In genomic region chr2:38298539-38298938, GRCh38 we compare ENCODE assay signal across 17 cellular contexts.
A peak's percentile ranks its signal among the peaks of the same experiment; 100 is the strongest.
DNase-seq lines count a peak whose midpoint lies in the region; ATAC-seq, FAIRE-seq and TF ChIP-seq lines count a peak whose summit lies in the region.
"Had no signal": no experiment of that assay in that cellular context is flagged by ENCODE, and none has a peak within 500 bp of the region (broad histone marks: within the 10 kb centered on the region; RNA-seq: fewer than 3 reads in every experiment).

No MANE protein-coding gene starts in this region.

- TF ChIP-seq POLR2A in GM12892 (IDR thresholded peaks at IDR 0.05; ENCODE audit: low read depth, low read length), result no peak

- POLR2A ChIA-PET in activated CD4-positive, alpha-beta T cell treated with anti-CD3 and anti-CD28 coated beads for 36 hours (lab: Charles Lee), result no interaction called here

- H3K4me1 Mint-ChIP-seq in activated CD4-positive, alpha-beta T cell treated with anti-CD3 and anti-CD28 coated beads for 36 hours, result peaks cover 34% of the 10 kb centered on the region
- H3K4me1 Mint-ChIP-seq in activated CD4-positive, alpha-beta T cell treated with anti-CD3 and anti-CD28 coated beads, Interleukin-2, amount 10 ng/mL, durations not matched to agents 24 days and 14 days, result peaks cover 21% of the 10 kb centered on the region
- peaks cover 24% of the 10 kb centered on the region for H3K4me1 Mint-ChIP-seq in activated T-helper 2 cell treated with anti-CD3 and anti-CD28 coated beads, Interferon-gamma antibody, Interleukin-2, Interleukin-4, amounts not matched to agents 10 μg/mL and 5 μg/mL and 100 μg/mL, durations not matched to agents 14 hours and 24 hours and 36 hours (ENCODE audit: low read depth)
- peaks cover 22% of the 10 kb centered on the region for H3K4me1 Mint-ChIP-seq in stimulated activated effector memory CD8-positive, alpha-beta T cell treated with anti-CD3 and anti-CD28 coated beads, Interleukin-12 subunit alpha, Interleukin-12 subunit beta, amount 100 ng/mL, for 72 hours

- H3K4me3 Mint-ChIP-seq in activated CD4-positive, alpha-beta T cell treated with anti-CD3 and anti-CD28 coated beads for 36 hours, result no peak overlapping the region
- H3K4me3 Mint-ChIP-seq in activated CD4-positive, alpha-beta T cell treated with anti-CD3 and anti-CD28 coated beads, Interleukin-2, amount 10 ng/mL, durations not matched to agents 24 days and 14 days, result no peak overlapping the region
- H3K4me3 Mint-ChIP-seq in activated T-helper 2 cell treated with anti-CD3 and anti-CD28 coated beads, Interferon-gamma antibody, Interleukin-2, Interleukin-4, amounts not matched to agents 10 μg/mL and 5 μg/mL and 100 μg/mL, durations not matched to agents 14 hours and 24 hours and 36 hours (ENCODE audit: low read depth), result no peak overlapping the region
- no peak overlapping the region for H3K4me3 Mint-ChIP-seq in stimulated activated effector memory CD8-positive, alpha-beta T cell treated with anti-CD3 and anti-CD28 coated beads, Interleukin-12 subunit alpha, Interleukin-12 subunit beta, amount 100 ng/mL, for 72 hours
- H3K4me3 Mint-ChIP-seq: CD4-positive, alpha-beta T cell; H9; IgD-negative memory B cell had no signal

- H3K27ac Mint-ChIP-seq in activated CD4-positive, alpha-beta T cell treated with anti-CD3 and anti-CD28 coated beads for 36 hours, result peak overlapping the region; percentile 3
- no peak overlapping the region for H3K27ac Mint-ChIP-seq in activated CD4-positive, alpha-beta T cell treated with anti-CD3 and anti-CD28 coated beads, Interleukin-2, amount 10 ng/mL, durations not matched to agents 24 days and 14 days
- H3K27ac Mint-ChIP-seq in activated T-helper 2 cell treated with anti-CD3 and anti-CD28 coated beads, Interferon-gamma antibody, Interleukin-2, Interleukin-4, amounts not matched to agents 10 μg/mL and 5 μg/mL and 100 μg/mL, durations not matched to agents 14 hours and 24 hours and 36 hours, result peak overlapping the region; percentile 5
- H3K27ac Mint-ChIP-seq in stimulated activated effector memory CD8-positive, alpha-beta T cell treated with anti-CD3 and anti-CD28 coated beads, Interleukin-12 subunit alpha, Interleukin-12 subunit beta, amount 100 ng/mL, for 72 hours, result no peak overlapping the region
- H3K27ac Mint-ChIP-seq: CD4-positive, alpha-beta T cell had no signal

- no peaks in the 10 kb centered on the region for H3K27me3 Mint-ChIP-seq in activated CD4-positive, alpha-beta T cell treated with anti-CD3 and anti-CD28 coated beads for 36 hours
- no peaks in the 10 kb centered on the region for H3K27me3 Mint-ChIP-seq in activated CD4-positive, alpha-beta T cell treated with anti-CD3 and anti-CD28 coated beads, Interleukin-2, amount 10 ng/mL, durations not matched to agents 24 days and 14 days
- H3K27me3 Mint-ChIP-seq in activated T-helper 2 cell treated with anti-CD3 and anti-CD28 coated beads, Interferon-gamma antibody, Interleukin-2, Interleukin-4, amounts not matched to agents 10 μg/mL and 5 μg/mL and 100 μg/mL, durations not matched to agents 14 hours and 24 hours and 36 hours (ENCODE audit: low read depth), result no peaks in the 10 kb centered on the region
- H3K27me3 Mint-ChIP-seq: CD4-positive, alpha-beta T cell; IgD-negative memory B cell had no signal

- intact Hi-C loops in activated CD4-positive, alpha-beta T cell treated with anti-CD3 and anti-CD28 coated beads for 36 hours (cut with DNase I, micrococcal nuclease), result no loop called here
- intact Hi-C loops in activated CD4-positive, alpha-beta T cell treated with anti-CD3 and anti-CD28 coated beads, Interleukin-2, amount 10 ng/mL, durations not matched to agents 24 days and 14 days (cut with micrococcal nuclease), result no loop called here
- intact Hi-C loops in activated T-helper 2 cell treated with anti-CD3 and anti-CD28 coated beads, Interferon-gamma antibody, Interleukin-2, Interleukin-4, amounts not matched to agents 10 μg/mL and 5 μg/mL and 100 μg/mL, durations not matched to agents 14 hours and 24 hours and 36 hours (cut with micrococcal nuclease), result no loop called here

- H3K9me3 Mint-ChIP-seq in activated CD4-positive, alpha-beta T cell treated with anti-CD3 and anti-CD28 coated beads for 36 hours (ENCODE audit: low read depth), result no peaks in the 10 kb centered on the region
- H3K9me3 Mint-ChIP-seq in activated CD4-positive, alpha-beta T cell treated with anti-CD3 and anti-CD28 coated beads, Interleukin-2, amount 10 ng/mL, durations not matched to agents 24 days and 14 days, result no peaks in the 10 kb centered on the region
- H3K9me3 Mint-ChIP-seq in activated T-helper 2 cell treated with anti-CD3 and anti-CD28 coated beads, Interferon-gamma antibody, Interleukin-2, Interleukin-4, amounts not matched to agents 10 μg/mL and 5 μg/mL and 100 μg/mL, durations not matched to agents 14 hours and 24 hours and 36 hours, result no peaks in the 10 kb centered on the region
- no peaks in the 10 kb centered on the region for H3K9me3 Mint-ChIP-seq in stimulated activated effector memory CD8-positive, alpha-beta T cell treated with anti-CD3 and anti-CD28 coated beads, Interleukin-12 subunit alpha, Interleukin-12 subunit beta, amount 100 ng/mL, for 72 hours
- H3K9me3 Mint-ChIP-seq: CD4-positive, alpha-beta T cell; H9; IgD-negative memory B cell had no signal

- DNase-seq in activated CD4-positive, alpha-beta T cell treated with anti-CD3 and anti-CD28 coated beads for 36 hours, result no peak
- DNase-seq in activated CD4-positive, alpha-beta T cell treated with anti-CD3 and anti-CD28 coated beads, Interleukin-2, amount 10 ng/mL, durations not matched to agents 24 days and 14 days, result no peak
- no peak for DNase-seq in GM12892 (ENCODE audit: insufficient read length)
- no peak for DNase-seq in activated T-helper 2 cell treated with anti-CD3 and anti-CD28 coated beads, Interferon-gamma antibody, Interleukin-2, Interleukin-4, amounts not matched to agents 10 μg/mL and 5 μg/mL and 100 μg/mL, durations not matched to agents 14 hours and 24 hours and 36 hours (ENCODE audit: low spot score)
- DNase-seq in stimulated activated effector memory CD8-positive, alpha-beta T cell treated with anti-CD3 and anti-CD28 coated beads, Interleukin-12 subunit alpha, Interleukin-12 subunit beta, amount 100 ng/mL, for 72 hours (ENCODE audit: low spot score in 2 of 2), result no peak
- DNase-seq in HT-29 (ENCODE audit: low spot score), result no peak
- no peak for DNase-seq in inferior parietal cortex (ENCODE audit: extremely low spot score)
- DNase-seq: AML-193; Caco-2; CD4-positive, alpha-beta T cell; H9 had no signal

- ATAC-seq in activated CD4-positive, alpha-beta T cell treated with anti-CD3 and anti-CD28 coated beads for 36 hours, result peak; percentile 18
- peak; percentile 61 for ATAC-seq in stimulated activated effector memory CD8-positive, alpha-beta T cell treated with anti-CD3 and anti-CD28 coated beads, Interleukin-12 subunit alpha, Interleukin-12 subunit beta, amount 100 ng/mL, for 72 hours
- ATAC-seq: A549, HepG2 had no signal

- CTCF ChIA-PET in activated CD4-positive, alpha-beta T cell treated with anti-CD3 and anti-CD28 coated beads for 36 hours (lab: Charles Lee), result no interaction called here

- FAIRE-seq in GM12892 (lab: Jason Lieb, UNC), result peak; percentile 30
- FAIRE-seq: A549, D721Med, G401.6, H1, HepG2 had no signal

- H3K36me3 Mint-ChIP-seq in activated CD4-positive, alpha-beta T cell treated with anti-CD3 and anti-CD28 coated beads for 36 hours (ENCODE audit: low read depth), result peaks cover 50% of the 10 kb centered on the region
- peaks cover 53% of the 10 kb centered on the region for H3K36me3 Mint-ChIP-seq in activated CD4-positive, alpha-beta T cell treated with anti-CD3 and anti-CD28 coated beads, Interleukin-2, amount 10 ng/mL, durations not matched to agents 24 days and 14 days (ENCODE audit: low read depth)
- peaks cover 70% of the 10 kb centered on the region for H3K36me3 Mint-ChIP-seq in activated T-helper 2 cell treated with anti-CD3 and anti-CD28 coated beads, Interferon-gamma antibody, Interleukin-2, Interleukin-4, amounts not matched to agents 10 μg/mL and 5 μg/mL and 100 μg/mL, durations not matched to agents 14 hours and 24 hours and 36 hours (ENCODE audit: low read depth)
- H3K36me3 Mint-ChIP-seq in stimulated activated effector memory CD8-positive, alpha-beta T cell treated with anti-CD3 and anti-CD28 coated beads, Interleukin-12 subunit alpha, Interleukin-12 subunit beta, amount 100 ng/mL, for 72 hours, result peaks cover 93% of the 10 kb centered on the region
- H3K36me3 Mint-ChIP-seq: IgD-negative memory B cell had no signal

Comparison
In these comparisons a context has a peak if more than half of its experiments do, and no peak if none do; other contexts are left out.
1. H3K27ac Mint-ChIP-seq: peak in activated CD4-positive, alpha-beta T cell treated with anti-CD3 and anti-CD28 coated beads for 36 hours (single experiment) and activated T-helper 2 cell treated with anti-CD3 and anti-CD28 coated beads, Interferon-gamma antibody, Interleukin-2, Interleukin-4, amounts not matched to agents 10 μg/mL and 5 μg/mL and 100 μg/mL, durations not matched to agents 14 hours and 24 hours and 36 hours (single experiment); none in activated CD4-positive, alpha-beta T cell treated with anti-CD3 and anti-CD28 coated beads, Interleukin-2, amount 10 ng/mL, durations not matched to agents 24 days and 14 days (single experiment) and stimulated activated effector memory CD8-positive, alpha-beta T cell treated with anti-CD3 and anti-CD28 coated beads, Interleukin-12 subunit alpha, Interleukin-12 subunit beta, amount 100 ng/mL, for 72 hours (single experiment).